10 cellular contexts compared by ENCODE assay signal in the genomic region with DNA sequence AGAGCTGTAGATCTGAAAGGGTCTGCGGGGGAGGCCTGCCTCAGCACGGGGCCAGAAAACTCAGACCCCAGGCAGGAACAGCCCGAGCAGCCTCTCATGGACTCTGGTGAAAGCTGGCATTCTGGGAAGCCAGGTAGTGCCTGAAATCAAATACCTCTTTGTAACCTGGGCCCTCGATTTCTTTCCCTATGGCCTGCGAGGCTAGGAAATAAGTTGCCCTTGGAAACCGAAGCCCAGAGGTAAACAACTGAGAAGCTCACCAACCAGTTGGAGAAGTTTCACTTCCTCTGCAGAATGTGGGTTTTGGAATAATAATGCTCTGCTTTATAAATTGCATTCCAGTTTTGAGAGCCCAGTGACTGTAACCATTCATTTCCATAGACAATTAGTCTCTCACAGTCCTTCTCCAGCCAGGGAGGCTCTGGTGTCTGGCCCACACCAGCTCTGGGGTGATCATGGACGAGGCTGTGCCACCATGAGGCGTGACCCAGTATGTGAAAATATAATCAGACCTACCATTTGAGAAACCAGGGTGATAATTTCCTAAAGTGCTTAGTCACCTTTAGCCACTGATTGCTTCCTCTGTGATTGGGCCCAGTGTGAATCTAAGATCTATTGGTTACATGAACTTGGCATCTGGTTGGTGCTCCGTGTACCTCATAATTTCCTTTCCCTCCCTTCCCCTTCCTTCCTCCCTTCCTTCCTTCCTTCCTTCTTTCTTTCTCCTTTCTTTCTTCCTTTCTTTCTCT.
DNase-seq lines count a peak whose midpoint lies in the region; ATAC-seq, FAIRE-seq and TF ChIP-seq lines count a peak whose summit lies in the region.
"Had no signal": no experiment of that assay in that cellular context is flagged by ENCODE, and none has a peak within 500 bp of the region (broad histone marks: within the 10 kb centered on the region; RNA-seq: fewer than 3 reads in every experiment).

No MANE protein-coding gene starts in this region.

- H3K4me1 ChIP-seq in stomach = peaks cover 11 to 41% (median 29%) of the 10 kb centered on the region in 4 donors

- peaks cover 0 to 3% (median 0%) of the 10 kb centered on the region in 3 donors for H3K36me3 Mint-ChIP-seq in immature natural killer cell

- H3K9me3 Mint-ChIP-seq in immature natural killer cell = no peaks in the 10 kb centered on the region

- H3K27ac Mint-ChIP-seq in immature natural killer cell = peak overlapping the region in 4 of 6 donors; percentile 2 to 59 (median 30)

- no peaks in the 10 kb centered on the region for H3K27me3 ChIP-seq in stomach
- H3K27me3 ChIP-seq: MG63 had no signal

- 57 to 75% (median 68%) methylated on average over 8 to 9 of the region's 9 CpGs for WGBS in stomach, 5 donors

- no peaks in the 10 kb centered on the region for H3K9me3 ChIP-seq in stomach
- H3K9me3 ChIP-seq: MG63 had no signal

- no peak for TF ChIP-seq CTCF in stomach (IDR thresholded peaks at IDR 0.05)

- no peak for FAIRE-seq in GM19239 (lab: Jason Lieb, UNC)
- FAIRE-seq: frontal cortex had no signal

- no peak for TF ChIP-seq EP300 in stomach (IDR thresholded peaks at IDR 0.05)

- peak overlapping the region in 3 of 5 donors; percentile 1 to 62 (median 60) for H3K27ac ChIP-seq in stomach

- DNase-seq in SKM-1 treated with dmso at 0.1 percent for 144 hours (lab: John Stamatoyannopoulos, UW; ENCODE audit: unreplicated experiment) (peak; percentile 25), SKM-1 (lab: John Stamatoyannopoulos, UW; ENCODE audit: unreplicated experiment) (no peak), SW480 (ENCODE audit: low spot score) (peak; percentile 53), immature natural killer cell (no peak), stomach (no peak), GM19239 (ENCODE audit: insufficient read length, low spot score) (no peak)
- no peak for DNase-seq in activated T-cell treated with anti-CD3 and anti-CD28 coated beads, Interleukin-2, amount 50 U/mL, for 48 hours
- DNase-seq: MG63 had no signal

- peaks cover 0 to 2% (median 0%) of the 10 kb centered on the region in 3 donors for H3K27me3 Mint-ChIP-seq in immature natural killer cell (ENCODE audit: low read depth in 3 of 3)

- no peak for TF ChIP-seq POLR2A in stomach (IDR thresholded peaks at IDR 0.05)

- H3K4me3 ChIP-seq in stomach = no peak overlapping the region
- H3K4me3 ChIP-seq: MG63 had no signal

- no peaks in the 10 kb centered on the region for H3K36me3 ChIP-seq in stomach
- H3K36me3 ChIP-seq: MG63 had no signal

- H3K4me1 Mint-ChIP-seq in immature natural killer cell = peaks cover 4 to 11% of the 10 kb centered on the region in 2 donors

- no peak overlapping the region for H3K4me3 Mint-ChIP-seq in immature natural killer cell

- intact Hi-C loops in stomach (cut with DNase I; ENCODE audit: low total_unique reads) = no loop called here

- ATAC-seq in GM18502 (IDR thresholded peaks at IDR 0.05; ENCODE audit: poor library complexity, unreplicated experiment) = no peak

Comparison
In these comparisons a context has a peak if more than half of its experiments do, and no peak if none do; other contexts are left out.
1. DNase-seq: peak in SKM-1 treated with dmso at 0.1 percent for 144 hours (single experiment) and SW480 (single experiment); none in SKM-1 (single experiment), immature natural killer cell (0 of 3), stomach (single experiment), activated T-cell treated with anti-CD3 and anti-CD28 coated beads, Interleukin-2, amount 50 U/mL, for 48 hours (0 of 2) and GM19239 (single experiment).